In genomic region chr7:143385891-143386781, GRCh38 we compare ENCODE assay signal across 1 cellular context.
A peak's percentile ranks its signal among the peaks of the same experiment; 100 is the strongest.
TF ChIP-seq lines count a peak whose summit lies in the region.

No MANE protein-coding gene starts in this region.

TF ChIP-seq in K562, 482 proteins besides CTCF, POLR2A, EP300 and RAD21 (continues in another document):
- TF ChIP-seq TARDBP (IDR thresholded peaks at IDR 0.05) (peak; percentile 99), ARID2 (IDR thresholded peaks at IDR 0.05) (peak; percentile 41; the same call in 1 of the 2 replicates), HDGF (IDR thresholded peaks at IDR 0.05) (peak; percentile 95), ZNF655 (CRISPR knock-in tag; IDR thresholded peaks at IDR 0.05) (no peak), GABPA (tag; conservative IDR thresholded peaks at IDR 0.05; ENCODE audit: low read depth) (no peak), THRB (CRISPR knock-in tag; conservative IDR thresholded peaks at IDR 0.05) (peak; percentile 99), POLR2G (IDR thresholded peaks at IDR 0.05; ENCODE audit: low read depth, low read length) (peak; percentile 62; the same call in 1 of the 2 replicates), STAT5A (IDR thresholded peaks at IDR 0.05; ENCODE audit: borderline replicate concordance, low read length) (peak; percentile 77), TRIM24 (IDR thresholded peaks at IDR 0.05) (peak in 1 of 2 experiments; percentile 36; a peak in 1 of 4 replicates), L3MBTL2 (IDR thresholded peaks at IDR 0.05) (no peak), GABPB1 (CRISPR knock-in tag; IDR thresholded peaks at IDR 0.05) (peak; percentile 34; the same call in 1 of the 2 replicates), CSDE1 (IDR thresholded peaks at IDR 0.05) (0 out of 4 replicates have a peak, but pooled peaks of 1 of the 2 experiments have one; percentile 37), LARP7 (IDR thresholded peaks at IDR 0.05) (peak; percentile 87; the same call in 1 of the 2 replicates), ZNF318 (IDR thresholded peaks at IDR 0.05; ENCODE audit: borderline replicate concordance in 1 of 2, low read depth in 1 of 2) (0 out of 4 replicates have a peak, but pooled peaks of 1 of the 2 experiments have one; percentile 27), CREB1 (IDR thresholded peaks at IDR 0.05) (no peak), CREB1 (CRISPR knock-in tag; IDR thresholded peaks at IDR 0.05) (peak; percentile 29; the same call in 1 of the 2 replicates), KDM1A (IDR thresholded peaks at IDR 0.05) (0 out of 4 replicates have a peak, but pooled peaks of 1 of the 2 experiments have one; percentile 7), MCM7 (IDR thresholded peaks at IDR 0.05) (0 out of 4 replicates have a peak, but pooled peaks of 1 of the 2 experiments have one; percentile 24), SP1 (CRISPR knock-in tag; IDR thresholded peaks at IDR 0.05) (no peak), MLLT1 (IDR thresholded peaks at IDR 0.05) (peak; percentile 64 to 87), THRAP3 (IDR thresholded peaks at IDR 0.05; ENCODE audit: borderline replicate concordance) (peak; percentile 37; the same call in 1 of the 2 replicates), ASH1L (IDR thresholded peaks at IDR 0.05; ENCODE audit: borderline replicate concordance, low read depth, partially characterized antibody) (peak; percentile 25), ZBTB5 (IDR thresholded peaks at IDR 0.05) (peak; percentile 41; the same call in 1 of the 2 replicates), MLX (CRISPR knock-in tag; conservative IDR thresholded peaks at IDR 0.05) (no peak), ZNF407 (IDR thresholded peaks at IDR 0.05; ENCODE audit: low read depth) (0 out of 2 replicates have a peak, but pooled peaks have one; percentile 18), E2F3 (CRISPR knock-in tag; IDR thresholded peaks at IDR 0.05) (no peak), ARHGAP35 (IDR thresholded peaks at IDR 0.05; ENCODE audit: partially characterized antibody) (peak; percentile 70), POU5F1 (IDR thresholded peaks at IDR 0.05; ENCODE audit: borderline replicate concordance, low read depth, low read length, partially characterized antibody) (no peak), ZBTB26 (CRISPR knock-in tag; IDR thresholded peaks at IDR 0.05) (peak; percentile 99; the same call in 1 of the 2 replicates), KDM2B (CRISPR knock-in tag; IDR thresholded peaks at IDR 0.05) (no peak)
